14 cellular contexts compared by ENCODE assay signal in genomic region chr2:71605173-71605641, GRCh38.
DNase-seq lines count a peak whose midpoint lies in the region; ATAC-seq and TF ChIP-seq lines count a peak whose summit lies in the region.
"Had no signal": no experiment of that assay in that cellular context is flagged by ENCODE, and none has a peak within 500 bp of the region (broad histone marks: within the 10 kb centered on the region; RNA-seq: fewer than 3 reads in every experiment).

No MANE protein-coding gene starts in this region.

- no peaks in the 10 kb centered on the region for H4K20me1 ChIP-seq in MM.1S (ENCODE audit: insufficient read depth, low read length)

- 0 out of 2 replicates have a peak overlapping the region, but pooled peaks have one; percentile 25 for H2AFZ ChIP-seq in MM.1S (ENCODE audit: low read length)

- H3K4me1 ChIP-seq in MM.1S (ENCODE audit: low read length) (no peaks in the 10 kb centered on the region), body of pancreas (no peaks in the 10 kb centered on the region), stomach (peaks cover 0 to 7% (median 0%) of the 10 kb centered on the region in 4 donors)
- H3K4me1 ChIP-seq in effector memory CD4-positive, alpha-beta T cell (ENCODE audit: control insufficient read depth, insufficient read depth, low read length, poor library complexity, severe bottlenecking): no peaks in the 10 kb centered on the region

- DNase-seq in MM.1S (no peak), body of pancreas (peak in 1 of 4 donors; percentile 2), left lobe of liver (ENCODE audit: low spot score) (peak; percentile 29), stomach (peak; percentile 9), glomerular visceral epithelial cell (ENCODE audit: extremely low spot score) (no peak)
- no peak for DNase-seq in effector memory CD4-positive, alpha-beta T cell
- DNase-seq: activated T-cell treated with anti-CD3 and anti-CD28 coated beads for 4 hours, KBM-7, midbrain, NCI-H1694 treated with DMSO at 0.1 percent for 48 hours, NCI-H774, SHP77 treated with DMSO at 0.1 percent for 48 hours had no signal

- no peaks in the 10 kb centered on the region for H3K27me3 ChIP-seq in MM.1S (replicated peaks; ENCODE audit: insufficient read depth, low read length)
- H3K27me3 ChIP-seq in body of pancreas: no peaks in the 10 kb centered on the region
- no peaks in the 10 kb centered on the region for H3K27me3 ChIP-seq in stomach
- no peaks in the 10 kb centered on the region for H3K27me3 ChIP-seq in effector memory CD4-positive, alpha-beta T cell (replicated peaks; ENCODE audit: control insufficient read depth, insufficient read depth, low read length, poor library complexity, severe bottlenecking)

- no peaks in the 10 kb centered on the region for H3F3A ChIP-seq in MM.1S (ENCODE audit: insufficient read depth, low read length)

- no peaks in the 10 kb centered on the region for H3K9me2 ChIP-seq in MM.1S (replicated peaks; ENCODE audit: insufficient read depth, low read length)

- no peak overlapping the region for H3K9ac ChIP-seq in MM.1S (ENCODE audit: low read length)

- intact Hi-C loops in body of pancreas (cut with DNase I): no loop called here
- intact Hi-C loops in stomach (cut with DNase I; ENCODE audit: low total_unique reads): no loop called here

- H3K9me3 ChIP-seq in MM.1S (replicated peaks; ENCODE audit: insufficient read depth, low read length) (no peaks in the 10 kb centered on the region), body of pancreas (no peaks in the 10 kb centered on the region), stomach (no peaks in the 10 kb centered on the region)
- no peaks in the 10 kb centered on the region for H3K9me3 ChIP-seq in effector memory CD4-positive, alpha-beta T cell (ENCODE audit: control insufficient read depth, low read length)

- no peaks in the 10 kb centered on the region for H3K79me2 ChIP-seq in MM.1S (ENCODE audit: low read length)

- TF ChIP-seq EP300 in stomach (IDR thresholded peaks at IDR 0.05): no peak

- H3K36me3 ChIP-seq in MM.1S (replicated peaks; ENCODE audit: insufficient read depth, low read length): no peaks in the 10 kb centered on the region
- no peaks in the 10 kb centered on the region for H3K36me3 ChIP-seq in body of pancreas (replicated peaks in 1 of 2; ENCODE audit: insufficient read depth in 1 of 2, low read depth in 2 of 2)
- H3K36me3 ChIP-seq in stomach: peaks cover 0 to 11% (median 0%) of the 10 kb centered on the region in 4 donors
- no peaks in the 10 kb centered on the region for H3K36me3 ChIP-seq in effector memory CD4-positive, alpha-beta T cell (ENCODE audit: control insufficient read depth, insufficient read depth, low read length)

- TF ChIP-seq CTCF in MM.1S (IDR thresholded peaks at IDR 0.05; ENCODE audit: low read length) (no peak), body of pancreas (IDR thresholded peaks at IDR 0.05) (no peak), stomach (IDR thresholded peaks at IDR 0.05) (no peak)

- no peak overlapping the region for H3K4me2 ChIP-seq in MM.1S (ENCODE audit: low read depth, low read length)

- ATAC-seq in body of pancreas: peak; percentile 7
- ATAC-seq in left lobe of liver: no peak
- no peak for ATAC-seq in HG03342 (IDR thresholded peaks at IDR 0.05; ENCODE audit: unreplicated experiment)
- ATAC-seq: CD8-positive, alpha-beta T cell had no signal

- TF ChIP-seq POLR2A in body of pancreas (IDR thresholded peaks at IDR 0.05): no peak
- no peak for TF ChIP-seq POLR2A in stomach (IDR thresholded peaks at IDR 0.05)

- H3K27ac ChIP-seq in MM.1S (ENCODE audit: low read length): no peak overlapping the region
- H3K27ac ChIP-seq in body of pancreas: no peak overlapping the region
- no peak overlapping the region for H3K27ac ChIP-seq in stomach
- H3K27ac ChIP-seq in effector memory CD4-positive, alpha-beta T cell (ENCODE audit: insufficient read depth, low read length, poor library complexity, severe bottlenecking): no peak overlapping the region

- H3K4me3 ChIP-seq in MM.1S (ENCODE audit: low read length) (no peak overlapping the region), body of pancreas (no peak overlapping the region), stomach (no peak overlapping the region)
- H3K4me3 ChIP-seq in effector memory CD4-positive, alpha-beta T cell (ENCODE audit: insufficient read depth, low read depth, low read length, poor library complexity, severe bottlenecking): no peak overlapping the region

- WGBS in body of pancreas, 2 donors: 48 to 57% methylated on average over 9 of the region's 9 CpGs
- 39 to 51% (median 46%) methylated on average over 9 of the region's 9 CpGs for WGBS in stomach, 5 donors

Comparison
In these comparisons a context has a peak if more than half of its experiments do, and no peak if none do; other contexts are left out.
1. DNase-seq: peak in left lobe of liver (single experiment) and stomach (single experiment); none in MM.1S (single experiment), effector memory CD4-positive, alpha-beta T cell (0 of 3) and glomerular visceral epithelial cell (single experiment).